ENCODE assay signal across 2 cellular contexts in the genomic region with DNA sequence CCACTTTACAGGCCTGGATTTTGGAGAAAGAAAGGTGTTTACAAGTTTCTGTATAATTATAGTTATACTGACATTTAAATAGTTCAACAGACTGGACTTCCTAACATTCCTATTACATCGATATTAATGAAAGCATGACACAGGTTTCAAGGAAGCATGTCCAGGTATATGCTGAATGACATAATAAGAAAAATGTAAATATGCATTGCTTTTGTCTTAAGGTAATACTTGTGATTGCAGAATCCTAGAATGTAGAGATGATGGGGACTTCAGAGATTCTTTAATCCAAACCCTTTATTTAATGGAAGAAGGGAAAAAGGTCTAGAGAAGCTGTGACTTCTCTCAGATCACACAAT.
TF ChIP-seq lines count a peak whose summit lies in the region.

No MANE protein-coding gene starts in this region.

TF ChIP-seq in IMR-90, 13 proteins besides CTCF, POLR2A, EP300 and RAD21:
- TF ChIP-seq, protein P1, sequence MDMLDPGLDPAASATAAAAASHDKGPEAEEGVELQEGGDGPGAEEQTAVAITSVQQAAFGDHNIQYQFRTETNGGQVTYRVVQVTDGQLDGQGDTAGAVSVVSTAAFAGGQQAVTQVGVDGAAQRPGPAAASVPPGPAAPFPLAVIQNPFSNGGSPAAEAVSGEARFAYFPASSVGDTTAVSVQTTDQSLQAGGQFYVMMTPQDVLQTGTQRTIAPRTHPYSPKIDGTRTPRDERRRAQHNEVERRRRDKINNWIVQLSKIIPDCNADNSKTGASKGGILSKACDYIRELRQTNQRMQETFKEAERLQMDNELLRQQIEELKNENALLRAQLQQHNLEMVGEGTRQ (IDR thresholded peaks at IDR 0.05; ENCODE audit: low read depth, low read length) = no peak
- TF ChIP-seq CEBPB (IDR thresholded peaks at IDR 0.05; ENCODE audit: low read depth, low read length) = 0 out of 2 replicates have a peak, but pooled peaks have one; percentile 9

TF ChIP-seq in GM12891, 5 proteins besides CTCF, POLR2A, EP300 and RAD21:
- TF ChIP-seq SPI1 (IDR thresholded peaks at IDR 0.05; ENCODE audit: low read depth, low read length) (no peak), PAX5 (IDR thresholded peaks at IDR 0.05; ENCODE audit: insufficient read depth, low read length, severe bottlenecking) (no peak), POU2F2 (IDR thresholded peaks at IDR 0.05; ENCODE audit: low read depth, low read length) (no peak), POLR2AphosphoS5 (IDR thresholded peaks at IDR 0.05; ENCODE audit: low read depth, low read length) (no peak)
TF ChIP-seq in GM12891: peak in this region for 0.
